35 cellular contexts compared by ENCODE assay signal in the genomic region with DNA sequence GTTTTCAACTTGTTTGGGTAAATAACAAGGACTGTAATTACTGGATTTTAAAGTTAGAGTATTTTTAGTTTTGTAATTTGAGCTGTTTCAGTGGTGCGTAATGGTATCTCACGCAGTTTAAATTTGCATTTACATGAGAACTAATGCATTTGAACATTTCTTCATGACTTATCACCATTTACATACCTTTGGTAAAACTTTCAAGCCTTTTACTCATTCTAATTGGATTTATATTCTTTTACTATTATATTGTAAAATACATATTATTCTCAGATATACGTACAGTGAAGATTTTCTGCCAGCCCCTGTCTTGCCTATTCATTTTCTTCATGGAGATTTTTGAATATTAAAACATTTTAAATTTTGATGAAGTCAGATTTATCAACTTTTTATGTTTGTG.
"Had no signal": no experiment of that assay in that cellular context is flagged by ENCODE, and none has a peak within 500 bp of the region (broad histone marks: within the 10 kb centered on the region; RNA-seq: fewer than 3 reads in every experiment).

No MANE protein-coding gene starts in this region.

- H3K36me3 ChIP-seq: MG63 had no signal

- H3K27me3 ChIP-seq: MG63 had no signal

- H3K27ac ChIP-seq: KMS-11 had no signal

- H3K4me2 ChIP-seq: KMS-11 had no signal

- H3K4me3 ChIP-seq: MG63 had no signal

- DNase-seq: Karpas-422, Kasumi-1, MG63, MM.1S, MV-4-11, NCI-H1048, NCI-H1092, NCI-H1092 treated with DMSO at 0.1 percent for 48 hours, NCI-H1105, NCI-H1105 treated with DMSO at 0.1 percent for 48 hours, NCI-H1417, NCI-H1417 treated with DMSO at 0.1 percent for 48 hours, NCI-H1436, NCI-H1436 treated with DMSO at 0.1 percent for 48 hours, NCI-H146, NCI-H1694, NCI-H1694 treated with DMSO at 0.1 percent for 48 hours, NCI-H187, NCI-H187 treated with DMSO at 0.1 percent for 48 hours, NCI-H1930, NCI-H2029, NCI-H2029 treated with DMSO at 0.1 percent for 48 hours, NCI-H2081, NCI-H2081 treated with DMSO at 0.1 percent for 48 hours, NCI-H2107, NCI-H2171, NCI-H2171 treated with DMSO at 0.1 percent for 48 hours, NCI-H2227 treated with DMSO at 0.1 percent for 48 hours, NCI-H226, NCI-H446, NCI-H446 treated with DMSO at 0.1 percent for 48 hours, NCI-H510A, NCI-H510A treated with DMSO at 0.1 percent for 48 hours, NCI-H524 had no signal
